9 cellular contexts compared by ENCODE assay signal in the genomic region with DNA sequence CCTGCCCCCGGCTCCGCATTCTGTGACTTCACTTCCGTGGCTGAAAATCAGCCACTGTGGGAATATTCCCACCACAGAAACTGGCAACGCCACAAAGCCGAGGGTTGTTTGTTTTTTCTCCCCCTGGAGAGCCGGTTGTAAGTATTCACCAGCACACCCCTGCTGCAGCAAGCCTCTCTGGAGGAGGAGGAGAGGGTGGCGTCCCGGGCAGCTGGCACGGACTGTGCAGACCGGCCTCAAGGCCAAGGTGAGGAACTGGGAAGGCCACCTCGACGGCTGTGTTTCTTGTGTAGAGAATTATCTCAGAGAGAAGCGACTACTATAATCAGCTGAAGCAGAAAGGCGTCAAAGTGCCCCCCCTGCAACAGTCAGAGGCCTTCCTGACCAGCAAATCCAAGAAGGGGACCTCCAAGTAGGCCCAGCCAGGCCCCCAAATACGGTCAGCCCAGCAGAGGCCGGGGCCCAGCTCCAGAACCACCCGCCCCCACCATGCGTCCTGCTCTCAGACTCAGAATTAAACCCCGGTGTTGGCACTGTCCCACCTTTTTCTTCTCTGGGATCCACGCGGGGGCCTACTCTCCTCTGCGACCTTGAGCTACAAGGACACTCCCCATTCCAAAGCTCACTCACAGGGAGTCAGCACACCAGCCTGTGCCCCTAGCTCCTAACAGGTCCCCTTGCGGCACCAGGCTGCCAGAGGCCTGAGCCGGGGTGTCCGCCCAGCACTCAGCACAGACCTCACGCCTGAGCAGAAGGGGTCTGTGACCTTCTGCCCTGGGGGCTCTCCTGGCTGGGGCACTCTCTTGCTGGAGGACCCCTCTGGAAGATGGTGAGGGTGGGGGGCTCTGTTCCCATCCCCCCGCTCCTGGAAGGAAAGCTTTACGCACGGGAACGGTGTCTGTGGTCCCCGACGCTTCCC. TPM values are rescaled to one million over a fixed set of nuclear protein-coding genes. Genes with fewer than 3 reads are reported as not detected.
DNase-seq lines count a peak whose midpoint lies in the region; ATAC-seq and TF ChIP-seq lines count a peak whose summit lies in the region.
"Had no signal": no experiment of that assay in that cellular context is flagged by ENCODE, and none has a peak within 500 bp of the region (broad histone marks: within the 10 kb centered on the region; RNA-seq: fewer than 3 reads in every experiment).

No MANE protein-coding gene starts in this region.

- DNase-seq in AG10803 (ENCODE audit: low read depth) (no peak), dorsolateral prefrontal cortex (no peak), naive B cell (no peak), GM20000 (ENCODE audit: low spot score) (no peak), Kasumi-1 (lab: John Stamatoyannopoulos, UW) (no peak), DMS79 treated with DMSO at 0.1 percent for 48 hours (lab: John Stamatoyannopoulos, UW) (no peak)
- DNase-seq: NCI-H446 had no signal

- no peaks in the 10 kb centered on the region for H4K20me1 ChIP-seq in KMS-11 (ENCODE audit: insufficient read depth)

- H3K27me3 Mint-ChIP-seq in naive B cell, result peaks cover under 1 to 13% (median 10%) of the 10 kb centered on the region in 3 donors

- ATAC-seq in naive B cell (ENCODE audit: low read depth in 2 of 2), result no peak
- no peak for ATAC-seq in HG03280 (IDR thresholded peaks at IDR 0.05; ENCODE audit: unreplicated experiment)

- peaks cover 15% of the 10 kb centered on the region for H3K4me1 ChIP-seq in KMS-11 (ENCODE audit: low read depth, poor library complexity, severe bottlenecking)

- H3K4me1 Mint-ChIP-seq in naive B cell, result peaks cover 17 to 28% (median 27%) of the 10 kb centered on the region in 3 donors

- no peaks in the 10 kb centered on the region for H3K36me3 Mint-ChIP-seq in naive B cell

- H2AFZ ChIP-seq in KMS-11 (ENCODE audit: low read depth), result peak overlapping the region; percentile 69

- H3K27ac Mint-ChIP-seq in naive B cell, result peak overlapping the region in 4 of 6 donors; percentile 26 to 71 (median 42)

- intact Hi-C loops in dorsolateral prefrontal cortex (cut with DNase I), result no loop called here

- peak overlapping the region; percentile 41 for H3K4me3 ChIP-seq in AG10803 (ENCODE audit: low read length)
- peak overlapping the region; percentile 14 for H3K4me3 ChIP-seq in KMS-11 (IDR thresholded peaks at IDR 0.05; ENCODE audit: insufficient read depth, low read depth, low read length)
- peak overlapping the region; percentile 42 to 77 (median 60) for H3K4me3 ChIP-seq in dorsolateral prefrontal cortex

- H3K27ac ChIP-seq in KMS-11, result no peak overlapping the region
- peak overlapping the region in 3 of 59 donors; percentile 7 to 68 (median 46) for H3K27ac ChIP-seq in dorsolateral prefrontal cortex

- H3K4me2 ChIP-seq in KMS-11, result peak overlapping the region; percentile 71

- H3K4me3 Mint-ChIP-seq in naive B cell, result peak overlapping the region; percentile 70 to 89 (median 78)

- no peaks in the 10 kb centered on the region for H3K79me2 ChIP-seq in KMS-11 (ENCODE audit: insufficient read depth, low read depth)

- H3K27me3 ChIP-seq in KMS-11 (ENCODE audit: insufficient read depth, low read depth) (peaks cover 48% of the 10 kb centered on the region), dorsolateral prefrontal cortex (peaks cover 0 to 5% (median 0%) of the 10 kb centered on the region in 45 donors)

- H3K9ac ChIP-seq in KMS-11, result peak overlapping the region; percentile 25; the same call in 1 of the 2 replicates

- no peaks in the 10 kb centered on the region for H3K36me3 ChIP-seq in KMS-11 (ENCODE audit: insufficient read depth)

- TF ChIP-seq CTCF in AG10803 (conservative IDR thresholded peaks at IDR 0.05; ENCODE audit: low read length) (no peak), KMS-11 (conservative IDR thresholded peaks at IDR 0.05; ENCODE audit: low read depth, low read length) (no peak), dorsolateral prefrontal cortex (IDR thresholded peaks at IDR 0.05 in 54 of 56, conservative IDR thresholded peaks at IDR 0.05 in 2 of 56; ENCODE audit: low read depth in 1 of 56, partially characterized antibody in 56 of 56) (no peak), GM20000 (IDR thresholded peaks at IDR 0.05; ENCODE audit: extremely low read depth, missing control alignments) (no peak)

- H3K9me3 Mint-ChIP-seq in naive B cell, result no peaks in the 10 kb centered on the region

RNA-seq across cellular contexts. Expression of a gene that starts 1.2 kb away (rescaled TPM):
- total RNA-seq in dorsolateral prefrontal cortex, result 10 to 100 TPM in 6 of 120 experiments, 1 to 10 TPM in 110, not detected in 4; 1.5 to 12.6 (median 5.2) TPM
- 1 to 10 TPM in 3 of 6 donors, under 1 TPM in 2, not detected in 1; 0.82 to 2.2 (median 1.4) TPM for polyA plus RNA-seq in naive B cell (ENCODE audit: low read depth in 6 of 6)

RNA-seq across cellular contexts. Expression of a gene that starts 19.1 kb away (rescaled TPM):
- under 1 TPM in 8 of 120 experiments, not detected in 112; 0.17 to 0.39 (median 0.21) TPM for total RNA-seq in dorsolateral prefrontal cortex
- not detected for polyA plus RNA-seq in naive B cell (ENCODE audit: low read depth in 6 of 6)

RNA-seq across cellular contexts. Expression of a gene that starts 24.9 kb away (rescaled TPM):
- total RNA-seq in dorsolateral prefrontal cortex, result 10 to 100 TPM; 39.4 to 80.6 (median 62.9) TPM
- polyA plus RNA-seq in naive B cell (ENCODE audit: low read depth in 6 of 6), result 10 to 100 TPM; 13.6 to 30.8 (median 26.9) TPM
